In genomic region chr12:101773560-101774206, GRCh38 we compare ENCODE assay signal across 9 cellular contexts. TPM values are rescaled to one million over a fixed set of nuclear protein-coding genes. Genes with fewer than 3 reads are reported as not detected.
A peak's percentile ranks its signal among the peaks of the same experiment; 100 is the strongest.
DNase-seq lines count a peak whose midpoint lies in the region; ATAC-seq and TF ChIP-seq lines count a peak whose summit lies in the region.
"Had no signal": no experiment of that assay in that cellular context is flagged by ENCODE, and none has a peak within 500 bp of the region (broad histone marks: within the 10 kb centered on the region; RNA-seq: fewer than 3 reads in every experiment).

No MANE protein-coding gene starts in this region.

- H3K4me3 ChIP-seq in foreskin fibroblast (ENCODE audit: low read depth in 1 of 2, low read length in 2 of 2): no peak overlapping the region
- H3K4me3 ChIP-seq in osteoblast (ENCODE audit: insufficient read depth, low read length): no peak overlapping the region

- H3K36me3 ChIP-seq in osteoblast (ENCODE audit: insufficient read depth, low read length): peaks cover 15% of the 10 kb centered on the region

- H2AFZ ChIP-seq in osteoblast (ENCODE audit: low read length): no peak overlapping the region

- H3K36me3 Mint-ChIP-seq in activated T-helper 2 cell treated with anti-CD3 and anti-CD28 coated beads, Interferon-gamma antibody, Interleukin-2, Interleukin-4, amounts not matched to agents 10 μg/mL and 5 μg/mL and 100 μg/mL, durations not matched to agents 14 hours and 24 hours and 36 hours (ENCODE audit: low read depth): peaks cover 72% of the 10 kb centered on the region
- peaks cover 6% of the 10 kb centered on the region for H3K36me3 Mint-ChIP-seq in type B pancreatic cell

- peak overlapping the region; percentile 48 for H3K27ac Mint-ChIP-seq in activated T-helper 2 cell treated with anti-CD3 and anti-CD28 coated beads, Interferon-gamma antibody, Interleukin-2, Interleukin-4, amounts not matched to agents 10 μg/mL and 5 μg/mL and 100 μg/mL, durations not matched to agents 14 hours and 24 hours and 36 hours
- H3K27ac Mint-ChIP-seq in type B pancreatic cell: no peak overlapping the region

- TF ChIP-seq CTCF in LNCAP (IDR thresholded peaks at IDR 0.05) (peak; percentile 92), RWPE1 (conservative IDR thresholded peaks at IDR 0.05; ENCODE audit: low read depth) (peak; percentile 92), foreskin fibroblast (IDR thresholded peaks at IDR 0.05; ENCODE audit: low read depth, low read length) (peak; percentile 89), osteoblast (IDR thresholded peaks at IDR 0.05; ENCODE audit: extremely low read depth, low read depth, low read length) (peak; percentile 92), type B pancreatic cell (conservative IDR thresholded peaks at IDR 0.05) (peak; percentile 98)

- CTCF ChIA-PET in RWPE1 (lab: Yijun Ruan, JAX): interaction anchor here (0.5 to 2.6 kb wide), 13 partner anchors 8 to 337 kb away, joined by 3 to 20 read pairs (median 3); partner anchors contain the start of gene GNPTAB

- POLR2A ChIA-PET in RWPE1 (lab: Yijun Ruan, JAX; ENCODE audit: low non-redundant PET): no interaction called here

- H3K4me3 Mint-ChIP-seq in activated T-helper 2 cell treated with anti-CD3 and anti-CD28 coated beads, Interferon-gamma antibody, Interleukin-2, Interleukin-4, amounts not matched to agents 10 μg/mL and 5 μg/mL and 100 μg/mL, durations not matched to agents 14 hours and 24 hours and 36 hours (ENCODE audit: low read depth): no peak overlapping the region
- no peak overlapping the region for H3K4me3 Mint-ChIP-seq in type B pancreatic cell

- no peaks in the 10 kb centered on the region for H3K79me2 ChIP-seq in osteoblast (ENCODE audit: insufficient read depth, low read length)

- H3K27me3 ChIP-seq in osteoblast (ENCODE audit: insufficient read depth, low read length): no peaks in the 10 kb centered on the region

- peaks cover 4% of the 10 kb centered on the region for H4K20me1 ChIP-seq in osteoblast (ENCODE audit: insufficient read depth, low read length)

- intact Hi-C loops in activated T-helper 2 cell treated with anti-CD3 and anti-CD28 coated beads, Interferon-gamma antibody, Interleukin-2, Interleukin-4, amounts not matched to agents 10 μg/mL and 5 μg/mL and 100 μg/mL, durations not matched to agents 14 hours and 24 hours and 36 hours (cut with micrococcal nuclease): loop anchor here (1.0 kb wide), 3 partner anchors 9 to 66 kb away; no protein-coding TSS in a partner anchor

- DNase-seq in DMS153 (lab: John Stamatoyannopoulos, UW): peak; percentile 10
- DNase-seq in RWPE1 (ENCODE audit: low spot score): peak; percentile 64
- DNase-seq in activated T-helper 2 cell treated with anti-CD3 and anti-CD28 coated beads, Interferon-gamma antibody, Interleukin-2, Interleukin-4, amounts not matched to agents 10 μg/mL and 5 μg/mL and 100 μg/mL, durations not matched to agents 14 hours and 24 hours and 36 hours (ENCODE audit: low spot score): peak; percentile 52
- peak; percentile 54 to 84 for DNase-seq in foreskin fibroblast
- peak; percentile 78 for DNase-seq in osteoblast (ENCODE audit: insufficient read length, low spot score, missing footprints)
- DNase-seq in type B pancreatic cell (ENCODE audit: extremely low spot score, unreplicated experiment): no peak

- H3K4me1 ChIP-seq in osteoblast (ENCODE audit: insufficient read depth, low read length): no peaks in the 10 kb centered on the region

- no peaks in the 10 kb centered on the region for H3K9me3 ChIP-seq in osteoblast (ENCODE audit: low read depth, low read length)

- peaks cover 41% of the 10 kb centered on the region for H3K4me1 Mint-ChIP-seq in activated T-helper 2 cell treated with anti-CD3 and anti-CD28 coated beads, Interferon-gamma antibody, Interleukin-2, Interleukin-4, amounts not matched to agents 10 μg/mL and 5 μg/mL and 100 μg/mL, durations not matched to agents 14 hours and 24 hours and 36 hours (ENCODE audit: low read depth)
- no peaks in the 10 kb centered on the region for H3K4me1 Mint-ChIP-seq in type B pancreatic cell (ENCODE audit: unreplicated experiment)

- no peaks in the 10 kb centered on the region for H3K27me3 Mint-ChIP-seq in activated T-helper 2 cell treated with anti-CD3 and anti-CD28 coated beads, Interferon-gamma antibody, Interleukin-2, Interleukin-4, amounts not matched to agents 10 μg/mL and 5 μg/mL and 100 μg/mL, durations not matched to agents 14 hours and 24 hours and 36 hours (ENCODE audit: low read depth)
- no peaks in the 10 kb centered on the region for H3K27me3 Mint-ChIP-seq in type B pancreatic cell

- peak; percentile 82 for ATAC-seq in GM21576 (IDR thresholded peaks at IDR 0.05; ENCODE audit: unreplicated experiment)

- no peaks in the 10 kb centered on the region for H3K9me3 Mint-ChIP-seq in activated T-helper 2 cell treated with anti-CD3 and anti-CD28 coated beads, Interferon-gamma antibody, Interleukin-2, Interleukin-4, amounts not matched to agents 10 μg/mL and 5 μg/mL and 100 μg/mL, durations not matched to agents 14 hours and 24 hours and 36 hours
- no peaks in the 10 kb centered on the region for H3K9me3 Mint-ChIP-seq in type B pancreatic cell

- H3K27ac ChIP-seq in RWPE1 (no peak overlapping the region), osteoblast (ENCODE audit: low read depth, low read length) (no peak overlapping the region)
- H3K27ac ChIP-seq: epithelial cell of prostate had no signal

- no peak overlapping the region for H3K4me2 ChIP-seq in osteoblast (ENCODE audit: insufficient read depth, low read length)

RNA-seq across cellular contexts. Expression of gene SYCP3, which starts 34.4 kb away (rescaled TPM):
- 0.50 and 0.92 TPM in 2 replicates for total RNA-seq in activated T-helper 2 cell treated with anti-CD3 and anti-CD28 coated beads, Interferon-gamma antibody, Interleukin-2, Interleukin-4, amounts not matched to agents 10 μg/mL and 5 μg/mL and 100 μg/mL, durations not matched to agents 14 hours and 24 hours and 36 hours
- total RNA-seq in osteoblast (0.72 and 0.88 TPM in 2 replicates), type B pancreatic cell (ENCODE audit: low replicate concordance) (0.07 TPM in 1 of 2 replicates, not detected in the other)

RNA-seq across cellular contexts. Expression of gene GNPTAB, which starts 57.1 kb away (rescaled TPM):
- total RNA-seq in activated T-helper 2 cell treated with anti-CD3 and anti-CD28 coated beads, Interferon-gamma antibody, Interleukin-2, Interleukin-4, amounts not matched to agents 10 μg/mL and 5 μg/mL and 100 μg/mL, durations not matched to agents 14 hours and 24 hours and 36 hours: 93.6 and 100 TPM in 2 replicates
- total RNA-seq in osteoblast: 93.0 and 93.1 TPM in 2 replicates
- total RNA-seq in type B pancreatic cell (ENCODE audit: low replicate concordance): 29.4 and 39.0 TPM in 2 replicates
